ENCODE assay signal across 8 cellular contexts in the genomic region with DNA sequence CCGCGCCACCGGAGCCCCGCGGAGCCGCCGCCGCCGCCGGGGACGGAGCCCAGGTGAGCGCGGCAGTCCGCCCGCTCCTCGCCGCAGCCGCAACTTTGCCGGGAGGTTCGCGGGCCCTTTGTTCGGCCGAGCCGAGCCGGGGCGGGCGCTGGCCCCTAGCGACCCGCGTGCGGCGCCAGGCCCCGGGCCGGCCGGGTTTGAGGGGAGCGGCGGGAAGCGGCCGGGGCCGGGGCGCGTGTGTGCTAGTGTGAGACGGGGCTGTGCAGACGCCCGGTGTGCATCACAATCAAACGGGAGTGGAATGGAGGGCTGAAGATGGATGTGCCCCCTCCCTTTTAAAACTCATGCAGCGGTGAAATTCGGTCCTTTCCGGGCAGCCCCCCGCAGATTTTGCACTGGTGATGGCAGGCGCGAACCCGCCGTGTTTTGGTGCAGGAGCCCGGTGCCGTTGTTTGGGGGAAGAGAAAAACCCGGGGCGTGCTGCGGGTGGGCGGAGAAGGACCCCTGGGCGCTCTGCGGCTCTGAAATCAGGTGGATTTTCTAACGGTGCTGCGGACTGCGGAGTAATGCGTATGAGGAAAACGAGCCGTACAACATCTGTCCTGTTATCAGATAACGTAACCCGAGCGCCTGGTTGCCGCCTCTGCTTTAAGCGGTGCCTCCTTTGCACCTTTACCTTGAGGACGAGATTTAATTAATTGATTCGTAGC. TPM values are rescaled to one million over a fixed set of nuclear protein-coding genes. Genes with fewer than 3 reads are reported as not detected.
A peak's percentile ranks its signal among the peaks of the same experiment; 100 is the strongest.
DNase-seq lines count a peak whose midpoint lies in the region; ATAC-seq, FAIRE-seq and TF ChIP-seq lines count a peak whose summit lies in the region.

No MANE protein-coding gene starts in this region.

- TF ChIP-seq POLR2A in GM12892 (IDR thresholded peaks at IDR 0.05; ENCODE audit: low read depth, low read length), result no peak
- no peak for TF ChIP-seq POLR2A in erythroblast (IDR thresholded peaks at IDR 0.05; ENCODE audit: low read length)
- TF ChIP-seq POLR2A in upper lobe of left lung (IDR thresholded peaks at IDR 0.05), result peak in 1 of 4 donors; percentile 30

- no peaks in the 10 kb centered on the region for H3K36me3 Mint-ChIP-seq in nephron (ENCODE audit: low read depth)

- DNase-seq in GM12892 (ENCODE audit: insufficient read length) (peak; percentile 33), LoVo (ENCODE audit: low spot score) (peak; percentile 5), erythroblast (lab: John Stamatoyannopoulos, UW) (peak; percentile 67), upper lobe of left lung (peak in 1 of 2 donors; percentile 89), G401 (ENCODE audit: low spot score) (no peak)
- peak; percentile 77 for DNase-seq in activated CD8-positive, alpha-beta memory T cell treated with anti-CD3 and anti-CD28 coated beads for 24 hours

- H3K27me3 ChIP-seq in upper lobe of left lung, result no peaks in the 10 kb centered on the region

- H3K4me1 ChIP-seq in upper lobe of left lung, result peaks cover 18 to 39% (median 22%) of the 10 kb centered on the region in 4 donors

- no peak for TF ChIP-seq CTCF in nephron (IDR thresholded peaks at IDR 0.05; ENCODE audit: unreplicated experiment in 3 of 3)
- no peak for TF ChIP-seq CTCF in upper lobe of left lung (IDR thresholded peaks at IDR 0.05)

- no peaks in the 10 kb centered on the region for H3K9me3 Mint-ChIP-seq in nephron

- no peak for FAIRE-seq in GM12892 (lab: Jason Lieb, UNC)

- H3K9me3 ChIP-seq in upper lobe of left lung, result no peaks in the 10 kb centered on the region

- H3K27ac Mint-ChIP-seq in nephron, result peak overlapping the region; percentile 87 to 88 (median 87)

- H3K27ac ChIP-seq in upper lobe of left lung, result peak overlapping the region in 2 of 4 donors; percentile 50 to 86

- in situ Hi-C loops in G401 (cut with HindIII; ENCODE audit: low sequenced_read_pairs), result no loop called here

- peaks cover 50% of the 10 kb centered on the region for H3K4me1 Mint-ChIP-seq in nephron

- ATAC-seq in upper lobe of left lung (ENCODE audit: low FRiP score in 2 of 2) (no peak), esophagus mucosa (no peak)

- H3K4me3 Mint-ChIP-seq in nephron, result peak overlapping the region; percentile 91 to 98 (median 94)

- no peak for TF ChIP-seq EP300 in upper lobe of left lung (IDR thresholded peaks at IDR 0.05)

- H3K4me3 ChIP-seq in upper lobe of left lung, result peak overlapping the region; percentile 4 to 94 (median 90)

- no peaks in the 10 kb centered on the region for H3K36me3 ChIP-seq in upper lobe of left lung

- peaks cover 40% of the 10 kb centered on the region for H3K27me3 Mint-ChIP-seq in nephron (ENCODE audit: low read depth)

- 1% methylated on average over 17 to 45 of the region's 75 CpGs for WGBS in upper lobe of left lung, 2 donors

RNA-seq across cellular contexts. Expression of gene TNRC6C, which starts 0.9 kb away (rescaled TPM):
- 1.4 TPM for polyA plus RNA-seq in GM12892 (2012; ENCODE audit: missing spikeins)
- total RNA-seq in upper lobe of left lung, result 10 to 100 TPM in 4 of 6 donors, 1 to 10 TPM in 2; 8.7 to 38.8 (median 14.7) TPM
- 2.5 and 2.7 TPM in 2 replicates for total RNA-seq in G401 (2014; rRNA removed; shearing (Covaris generic))
- total RNA-seq in esophagus mucosa, result 6.8 TPM
